In genomic region chr19:42270346-42271044, GRCh38 we compare ENCODE assay signal across 8 cellular contexts. TPM values are rescaled to one million over a fixed set of nuclear protein-coding genes. Genes with fewer than 3 reads are reported as not detected.
DNase-seq lines count a peak whose midpoint lies in the region; ATAC-seq and TF ChIP-seq lines count a peak whose summit lies in the region.

No MANE protein-coding gene starts in this region.

- no peak overlapping the region for H3K4me3 Mint-ChIP-seq in endodermal cell
- H3K4me3 Mint-ChIP-seq in naive thymus-derived CD8-positive, alpha-beta T cell: peak overlapping the region in 6 of 10 donors; percentile 90 to 98 (median 94)

- no peak for TF ChIP-seq CTCF in DND-41 (IDR thresholded peaks at IDR 0.05; ENCODE audit: borderline replicate concordance, extremely low read depth, low read length, poor library complexity, severe bottlenecking)
- no peak for TF ChIP-seq CTCF in LNCaP clone FGC (IDR thresholded peaks at IDR 0.05; ENCODE audit: control insufficient read depth, extremely low read depth, insufficient read depth)
- no peak for TF ChIP-seq CTCF in endodermal cell (conservative IDR thresholded peaks at IDR 0.05)
- TF ChIP-seq CTCF in thoracic aorta (IDR thresholded peaks at IDR 0.05): no peak

- peak overlapping the region; percentile 85 for H3K4me2 ChIP-seq in DND-41 (ENCODE audit: insufficient read depth, low read length)

- H3K27ac ChIP-seq in DND-41 (ENCODE audit: low read length) (peak overlapping the region; percentile 89), endodermal cell (ENCODE audit: low read depth, low read length) (no peak overlapping the region), thoracic aorta (peak overlapping the region; percentile 85 to 99)

- H3K36me3 Mint-ChIP-seq in endodermal cell (ENCODE audit: low read depth): peaks cover 22% of the 10 kb centered on the region
- H3K36me3 Mint-ChIP-seq in naive thymus-derived CD8-positive, alpha-beta T cell: peaks cover 0 to 22% (median 0%) of the 10 kb centered on the region in 3 donors

- no peaks in the 10 kb centered on the region for H4K20me1 ChIP-seq in DND-41 (ENCODE audit: insufficient read depth, low read length)

- H3K27me3 ChIP-seq in DND-41 (ENCODE audit: insufficient read depth, low read length, poor library complexity): no peaks in the 10 kb centered on the region
- no peaks in the 10 kb centered on the region for H3K27me3 ChIP-seq in endodermal cell (ENCODE audit: control insufficient read depth, insufficient read depth, low read length, poor library complexity, severe bottlenecking)
- H3K27me3 ChIP-seq in thoracic aorta (replicated peaks; ENCODE audit: insufficient read depth): no peaks in the 10 kb centered on the region

- H3K9ac ChIP-seq in DND-41 (ENCODE audit: low read depth, low read length) (peak overlapping the region; percentile 74), endodermal cell (ENCODE audit: extremely low read depth, low read length, poor library complexity, severe bottlenecking) (peak overlapping the region; percentile 41)

- no peaks in the 10 kb centered on the region for H3K27me3 Mint-ChIP-seq in endodermal cell (ENCODE audit: insufficient read depth)
- no peaks in the 10 kb centered on the region for H3K27me3 Mint-ChIP-seq in naive thymus-derived CD8-positive, alpha-beta T cell

- peaks cover 28% of the 10 kb centered on the region for H3K79me2 ChIP-seq in DND-41 (ENCODE audit: insufficient read depth, low read length)

- DNase-seq in DND-41 (peak; percentile 46), LNCaP clone FGC (ENCODE audit: low read depth) (no peak), endodermal cell (no peak), thoracic aorta (ENCODE audit: low spot score) (no peak), KG1 (lab: John Stamatoyannopoulos, UW) (no peak), NCI-H1092 treated with DMSO at 0.1 percent for 48 hours (lab: John Stamatoyannopoulos, UW) (no peak)
- DNase-seq in activated CD4-positive, alpha-beta T cell treated with anti-CD3 and anti-CD28 coated beads, Interleukin-2, amount 50 U/mL, for 4 hours: peak; percentile 36 to 37
- DNase-seq in naive thymus-derived CD8-positive, alpha-beta T cell: peak in 9 of 10 donors; percentile 55 to 84 (median 73)

- POLR2A ChIA-PET in naive thymus-derived CD8-positive, alpha-beta T cell (lab: Charles Lee): interaction anchor here (0.6 to 4.9 kb wide), 12 partner anchors 11 to 1263 kb away, joined by 3 to 59 read pairs (median 6); partner anchors contain the start of genes ERF, GSK3A, PAFAH1B3 and POU2F2

- H3K4me1 Mint-ChIP-seq in endodermal cell: peaks cover 25% of the 10 kb centered on the region
- H3K4me1 Mint-ChIP-seq in naive thymus-derived CD8-positive, alpha-beta T cell: peaks cover 11 to 48% (median 31%) of the 10 kb centered on the region in 4 donors

- no peak overlapping the region for H2AFZ ChIP-seq in DND-41 (ENCODE audit: low read depth, low read length)

- ATAC-seq in DND-41 (ENCODE audit: insufficient read depth, low read depth) (no peak), thoracic aorta (ENCODE audit: insufficient number of reproducible peaks, low FRiP score, low read depth) (no peak)
- ATAC-seq in naive thymus-derived CD8-positive, alpha-beta T cell: peak; percentile 2 to 9

- H3K9me3 ChIP-seq in DND-41 (ENCODE audit: insufficient read depth, low read length, severe bottlenecking): no peaks in the 10 kb centered on the region
- H3K9me3 ChIP-seq in endodermal cell (ENCODE audit: control insufficient read depth, low read length): no peaks in the 10 kb centered on the region
- H3K9me3 ChIP-seq in thoracic aorta: no peaks in the 10 kb centered on the region

- H3K4me1 ChIP-seq in DND-41 (ENCODE audit: insufficient read depth, low read length): peaks cover 24% of the 10 kb centered on the region
- peaks cover 4% of the 10 kb centered on the region for H3K4me1 ChIP-seq in endodermal cell (ENCODE audit: control insufficient read depth, insufficient read depth, low read length)
- peaks cover 20 to 55% of the 10 kb centered on the region in 2 donors for H3K4me1 ChIP-seq in thoracic aorta (ENCODE audit: control insufficient read depth in 1 of 2, low read depth in 2 of 2)

- H3K9me3 Mint-ChIP-seq in endodermal cell: no peaks in the 10 kb centered on the region
- no peaks in the 10 kb centered on the region for H3K9me3 Mint-ChIP-seq in naive thymus-derived CD8-positive, alpha-beta T cell

- peak overlapping the region; percentile 76 for H3K27ac Mint-ChIP-seq in endodermal cell
- H3K27ac Mint-ChIP-seq in naive thymus-derived CD8-positive, alpha-beta T cell: peak overlapping the region in 5 of 10 donors; percentile 97 to 99 (median 99)

- peak overlapping the region; percentile 69 to 92; a peak in 3 of 4 replicates for H3K4me3 ChIP-seq in DND-41 (ENCODE audit: low read depth in 1 of 2, low read length in 2 of 2)
- H3K4me3 ChIP-seq in LNCaP clone FGC (ENCODE audit: low read depth, low read length): peak overlapping the region; percentile 57
- peak overlapping the region; percentile 88 for H3K4me3 ChIP-seq in endodermal cell (ENCODE audit: low read length)
- H3K4me3 ChIP-seq in thoracic aorta: peak overlapping the region; percentile 78

- WGBS in endodermal cell (ENCODE audit: insufficient coverage in 1 of 2, insufficient read length in 1 of 2), 2 experiments: 83 to 87% methylated on average over 7 to 18 of the region's 18 CpGs

- peaks cover 42% of the 10 kb centered on the region for H3K36me3 ChIP-seq in DND-41 (ENCODE audit: insufficient read depth, low read length)
- peaks cover 16% of the 10 kb centered on the region for H3K36me3 ChIP-seq in endodermal cell (ENCODE audit: control insufficient read depth, insufficient read depth, low read length)
- H3K36me3 ChIP-seq in thoracic aorta: peaks cover 30% of the 10 kb centered on the region

RNA-seq across cellular contexts. Expression of gene CIC, which starts 1.4 kb away (rescaled TPM):
- total RNA-seq in endodermal cell (10 to 100 TPM; 48.6 to 57.6 TPM), thoracic aorta (100 to 1,000 TPM in 1 of 2 donors, 10 to 100 TPM in 1; 57.1 to 112 TPM)
- 55.5 TPM for polyA plus RNA-seq in endodermal cell (2013, experiment 1 of 2)
- 51.2 TPM for polyA plus RNA-seq in endodermal cell (2013, experiment 2 of 2)
- 10 to 100 TPM; 84.7 to 87.4 TPM for total RNA-seq in naive thymus-derived CD8-positive, alpha-beta T cell
- 1 to 10 TPM in 2 of 3 donors, under 1 TPM in 1; 0.43 to 1.8 (median 1.3) TPM for polyA plus RNA-seq in naive thymus-derived CD8-positive, alpha-beta T cell

RNA-seq across cellular contexts. Expression of gene ERF, which starts 15.6 kb away (rescaled TPM):
- total RNA-seq in endodermal cell: 100 to 1,000 TPM; 106 to 138 TPM
- 70.5 TPM for polyA plus RNA-seq in endodermal cell (2013, experiment 1 of 2)
- 59.5 TPM for polyA plus RNA-seq in endodermal cell (2013, experiment 2 of 2)
- 10 to 100 TPM; 41.0 to 47.3 TPM for total RNA-seq in naive thymus-derived CD8-positive, alpha-beta T cell
- 1 to 10 TPM; 2.8 to 6.2 (median 4.6) TPM for polyA plus RNA-seq in naive thymus-derived CD8-positive, alpha-beta T cell
- total RNA-seq in thoracic aorta: 10 to 100 TPM; 46.6 to 49.8 TPM

RNA-seq across cellular contexts. Expression of gene GSK3A, which starts 28.1 kb away (rescaled TPM):
- total RNA-seq in endodermal cell (10 to 100 TPM; 52.6 to 55.1 TPM), thoracic aorta (10 to 100 TPM; 23.7 to 26.9 TPM)
- polyA plus RNA-seq in endodermal cell (2013, experiment 1 of 2): 59.5 TPM
- 52.7 TPM for polyA plus RNA-seq in endodermal cell (2013, experiment 2 of 2)
- 10 to 100 TPM; 27.1 to 28.1 TPM for total RNA-seq in naive thymus-derived CD8-positive, alpha-beta T cell
- polyA plus RNA-seq in naive thymus-derived CD8-positive, alpha-beta T cell: 10 to 100 TPM in 2 of 3 donors, 1 to 10 TPM in 1; 9.9 to 19.3 (median 12.8) TPM

RNA-seq across cellular contexts. Expression of gene PRR19, which starts 31.4 kb away (rescaled TPM):
- total RNA-seq in endodermal cell (1 to 10 TPM; 1.4 to 2.7 TPM), thoracic aorta (not detected)
- polyA plus RNA-seq in endodermal cell (2013, experiment 1 of 2): 1.9 TPM
- polyA plus RNA-seq in endodermal cell (2013, experiment 2 of 2): 2.4 TPM
- total RNA-seq in naive thymus-derived CD8-positive, alpha-beta T cell: under 1 TPM in 1 of 2 experiments, not detected in 1; 0.25 TPM
- polyA plus RNA-seq in naive thymus-derived CD8-positive, alpha-beta T cell: under 1 TPM in 2 of 3 donors, not detected in 1; 0.32 to 0.49 TPM

RNA-seq across cellular contexts. Expression of gene PAFAH1B3, which starts 31.9 kb away (rescaled TPM):
- 10 to 100 TPM; 63.0 to 70.2 TPM for total RNA-seq in endodermal cell
- polyA plus RNA-seq in endodermal cell (2013, experiment 1 of 2): 105 TPM
- polyA plus RNA-seq in endodermal cell (2013, experiment 2 of 2): 98.0 TPM
- total RNA-seq in naive thymus-derived CD8-positive, alpha-beta T cell: 10 to 100 TPM; 15.4 to 17.7 TPM
- 10 to 100 TPM; 38.4 to 48.1 (median 43.6) TPM for polyA plus RNA-seq in naive thymus-derived CD8-positive, alpha-beta T cell
- total RNA-seq in thoracic aorta: 1 to 10 TPM in 1 of 2 donors, not detected in 1; 1.8 TPM

Comparison
In these comparisons a context has a peak if more than half of its experiments do, and no peak if none do; other contexts are left out.
1. ATAC-seq: peak in naive thymus-derived CD8-positive, alpha-beta T cell (2 of 2); none in DND-41 (single experiment) and thoracic aorta (single experiment).
2. DNase-seq: peak in DND-41 (single experiment), activated CD4-positive, alpha-beta T cell treated with anti-CD3 and anti-CD28 coated beads, Interleukin-2, amount 50 U/mL, for 4 hours (2 of 2) and naive thymus-derived CD8-positive, alpha-beta T cell (9 of 10); none in LNCaP clone FGC (single experiment), endodermal cell (single experiment), thoracic aorta (single experiment), KG1 (single experiment) and NCI-H1092 treated with DMSO at 0.1 percent for 48 hours (single experiment).
3. Peak in every context shown above with its lines, with median percentiles within 50 percentile points of each other: H3K4me3 ChIP-seq.